Comparison of ENCODE assay signal across 11 cellular contexts in the genomic region with DNA sequence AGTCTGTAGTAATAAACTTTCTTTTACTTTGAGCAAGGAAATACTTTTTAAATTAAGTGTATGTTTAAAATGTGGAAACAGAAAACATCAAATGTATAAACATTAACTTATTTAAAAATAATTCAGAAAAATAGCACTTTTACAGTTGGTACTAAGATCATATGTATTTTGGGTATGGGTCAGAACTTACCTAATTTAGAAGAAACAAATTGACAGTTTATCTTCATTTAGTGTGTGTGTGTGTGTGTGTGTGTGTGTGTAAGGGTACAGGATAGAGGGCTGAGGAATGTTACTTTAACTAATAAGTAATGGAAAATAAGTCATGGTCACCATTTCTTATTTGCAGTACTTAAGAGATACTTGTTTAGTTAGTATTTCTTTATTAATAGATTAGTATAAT. TPM values are rescaled to one million over a fixed set of nuclear protein-coding genes. Genes with fewer than 3 reads are reported as not detected.
DNase-seq lines count a peak whose midpoint lies in the region; ATAC-seq and TF ChIP-seq lines count a peak whose summit lies in the region.
"Had no signal": no experiment of that assay in that cellular context is flagged by ENCODE, and none has a peak within 500 bp of the region (broad histone marks: within the 10 kb centered on the region; RNA-seq: fewer than 3 reads in every experiment).

No MANE protein-coding gene starts in this region.

- CTCF ChIA-PET in activated CD4-positive, alpha-beta T cell treated with anti-CD3 and anti-CD28 coated beads for 36 hours (lab: Charles Lee): interaction anchor here (1.0 kb wide), 1 partner anchor 16 kb away, joined by 5 read pairs; no protein-coding TSS in a partner anchor
- CTCF ChIA-PET in activated CD4-positive, alpha-beta memory T cell treated with anti-CD3 and anti-CD28 coated beads, Interleukin-2, amount 10 ng/mL, durations not matched to agents 7 days and 5 days (lab: Charles Lee): no interaction called here

- H3K4me3 Mint-ChIP-seq in activated CD4-positive, alpha-beta T cell treated with anti-CD3 and anti-CD28 coated beads for 36 hours: peak overlapping the region; percentile 85
- peak overlapping the region; percentile 86 for H3K4me3 Mint-ChIP-seq in activated CD4-positive, alpha-beta memory T cell treated with anti-CD3 and anti-CD28 coated beads, Interleukin-2, amount 10 ng/mL, durations not matched to agents 7 days and 5 days
- peak overlapping the region; percentile 74 for H3K4me3 Mint-ChIP-seq in glutamatergic neuron (ENCODE audit: unreplicated experiment)

- peaks cover 46% of the 10 kb centered on the region for H3K4me1 Mint-ChIP-seq in activated CD4-positive, alpha-beta T cell treated with anti-CD3 and anti-CD28 coated beads for 36 hours
- peaks cover 44% of the 10 kb centered on the region for H3K4me1 Mint-ChIP-seq in activated CD4-positive, alpha-beta memory T cell treated with anti-CD3 and anti-CD28 coated beads, Interleukin-2, amount 10 ng/mL, durations not matched to agents 7 days and 5 days
- H3K4me1 Mint-ChIP-seq in glutamatergic neuron (ENCODE audit: low read depth, unreplicated experiment): peaks cover 29% of the 10 kb centered on the region

- no peaks in the 10 kb centered on the region for H3K36me3 ChIP-seq in spleen

- no peak overlapping the region for H3K27ac ChIP-seq in spleen

- H3K27me3 Mint-ChIP-seq in activated CD4-positive, alpha-beta T cell treated with anti-CD3 and anti-CD28 coated beads for 36 hours: no peaks in the 10 kb centered on the region
- no peaks in the 10 kb centered on the region for H3K27me3 Mint-ChIP-seq in activated CD4-positive, alpha-beta memory T cell treated with anti-CD3 and anti-CD28 coated beads, Interleukin-2, amount 10 ng/mL, durations not matched to agents 7 days and 5 days
- H3K27me3 Mint-ChIP-seq in glutamatergic neuron (ENCODE audit: unreplicated experiment): peaks cover 12% of the 10 kb centered on the region

- no peak for DNase-seq in activated CD4-positive, alpha-beta T cell treated with anti-CD3 and anti-CD28 coated beads for 36 hours
- DNase-seq in activated CD4-positive, alpha-beta T cell treated with anti-CD3 and anti-CD28 coated beads, Interleukin-2, amount 50 U/mL, for 1 hour: no peak
- DNase-seq in activated CD4-positive, alpha-beta memory T cell treated with anti-CD3 and anti-CD28 coated beads, Interleukin-2, amount 10 ng/mL, durations not matched to agents 7 days and 5 days: no peak
- no peak for DNase-seq in glutamatergic neuron
- DNase-seq in spleen: no peak
- no peak for DNase-seq in GF-D8 (lab: John Stamatoyannopoulos, UW)
- DNase-seq: cerebellar nuclear complex; NCI-H1930; stimulated activated CD8-positive, alpha-beta memory T cell treated with anti-CD3 and anti-CD28 coated beads, Interleukin-4, amount 100 ng/mL, for 48 hours had no signal

- POLR2A ChIA-PET in activated CD4-positive, alpha-beta T cell treated with anti-CD3 and anti-CD28 coated beads for 36 hours (lab: Charles Lee): no interaction called here
- POLR2A ChIA-PET in activated CD4-positive, alpha-beta memory T cell treated with anti-CD3 and anti-CD28 coated beads, Interleukin-2, amount 10 ng/mL, durations not matched to agents 7 days and 5 days (lab: Charles Lee): no interaction called here

- H3K9me3 Mint-ChIP-seq in activated CD4-positive, alpha-beta T cell treated with anti-CD3 and anti-CD28 coated beads for 36 hours (ENCODE audit: low read depth): no peaks in the 10 kb centered on the region
- H3K9me3 Mint-ChIP-seq in activated CD4-positive, alpha-beta memory T cell treated with anti-CD3 and anti-CD28 coated beads, Interleukin-2, amount 10 ng/mL, durations not matched to agents 7 days and 5 days: no peaks in the 10 kb centered on the region
- peaks cover 13% of the 10 kb centered on the region for H3K9me3 Mint-ChIP-seq in glutamatergic neuron (ENCODE audit: unreplicated experiment)

- peaks cover 5% of the 10 kb centered on the region for H3K36me3 Mint-ChIP-seq in activated CD4-positive, alpha-beta T cell treated with anti-CD3 and anti-CD28 coated beads for 36 hours (ENCODE audit: low read depth)
- peaks cover 7% of the 10 kb centered on the region for H3K36me3 Mint-ChIP-seq in activated CD4-positive, alpha-beta memory T cell treated with anti-CD3 and anti-CD28 coated beads, Interleukin-2, amount 10 ng/mL, durations not matched to agents 7 days and 5 days (ENCODE audit: low read depth)
- H3K36me3 Mint-ChIP-seq in glutamatergic neuron (ENCODE audit: unreplicated experiment): no peaks in the 10 kb centered on the region

- H3K9me3 ChIP-seq in spleen: no peaks in the 10 kb centered on the region

- TF ChIP-seq CTCF in glutamatergic neuron (IDR thresholded peaks at IDR 0.05; ENCODE audit: partially characterized antibody, unreplicated experiment) (no peak), spleen (IDR thresholded peaks at IDR 0.05 in 8 of 11, conservative IDR thresholded peaks at IDR 0.05 in 3 of 11) (no peak)

- peak overlapping the region in 6 of 8 donors; percentile 10 to 96 (median 84) for H3K4me3 ChIP-seq in spleen

- H3K27ac Mint-ChIP-seq in activated CD4-positive, alpha-beta T cell treated with anti-CD3 and anti-CD28 coated beads for 36 hours: no peak overlapping the region
- H3K27ac Mint-ChIP-seq in activated CD4-positive, alpha-beta memory T cell treated with anti-CD3 and anti-CD28 coated beads, Interleukin-2, amount 10 ng/mL, durations not matched to agents 7 days and 5 days: no peak overlapping the region
- no peak overlapping the region for H3K27ac Mint-ChIP-seq in glutamatergic neuron (ENCODE audit: unreplicated experiment)

- TF ChIP-seq POLR2A in spleen (IDR thresholded peaks at IDR 0.05): no peak
- no peak for TF ChIP-seq POLR2A in GM18505 (IDR thresholded peaks at IDR 0.05; ENCODE audit: borderline replicate concordance, extremely low read depth, insufficient read depth, insufficient read length)

- ATAC-seq in activated CD4-positive, alpha-beta T cell treated with anti-CD3 and anti-CD28 coated beads for 36 hours: no peak
- ATAC-seq in GM18505 (IDR thresholded peaks at IDR 0.05; ENCODE audit: unreplicated experiment) (no peak), HG02840 (IDR thresholded peaks at IDR 0.05; ENCODE audit: low FRiP score, unreplicated experiment) (no peak)

- H3K4me1 ChIP-seq in spleen: peaks cover 32 to 88% (median 64%) of the 10 kb centered on the region in 6 donors

- no peaks in the 10 kb centered on the region for H3K27me3 ChIP-seq in spleen (replicated peaks in 1 of 7)

- intact Hi-C loops in activated CD4-positive, alpha-beta T cell treated with anti-CD3 and anti-CD28 coated beads for 36 hours (cut with DNase I, micrococcal nuclease): no loop called here
- intact Hi-C loops in spleen (cut with DNase I; ENCODE audit: low total_unique reads): no loop called here

RNA-seq across cellular contexts. Expression of gene MAN1A2, which starts 3.3 kb away (rescaled TPM):
- total RNA-seq in activated CD4-positive, alpha-beta T cell treated with anti-CD3 and anti-CD28 coated beads for 36 hours: 10 to 100 TPM; 18.5 to 20.4 TPM
- 10 to 100 TPM; 33.8 to 35.0 TPM for total RNA-seq in activated CD4-positive, alpha-beta memory T cell treated with anti-CD3 and anti-CD28 coated beads, Interleukin-2, amount 10 ng/mL, durations not matched to agents 7 days and 5 days
- 31.8 TPM for total RNA-seq in glutamatergic neuron (ENCODE audit: unreplicated experiment)
- total RNA-seq in spleen: 10 to 100 TPM; 38.3 to 52.4 (median 46.0) TPM
- polyA plus RNA-seq in spleen: 1 to 10 TPM; 4.1 to 5.5 (median 4.8) TPM
